In genomic region chr20:33719277-33719988, GRCh38 we compare ENCODE assay signal across 8 cellular contexts. TPM values are rescaled to one million over a fixed set of nuclear protein-coding genes. Genes with fewer than 3 reads are reported as not detected.
DNase-seq lines count a peak whose midpoint lies in the region; ATAC-seq and TF ChIP-seq lines count a peak whose summit lies in the region.

No MANE protein-coding gene starts in this region.

- no peak overlapping the region for H3K27ac Mint-ChIP-seq in neural progenitor cell

- ATAC-seq in HG02588 (IDR thresholded peaks at IDR 0.05; ENCODE audit: unreplicated experiment) (no peak), GM21717 (IDR thresholded peaks at IDR 0.05; ENCODE audit: unreplicated experiment) (no peak)

- peak overlapping the region; percentile 95 for H3K4me2 ChIP-seq in MM.1S (ENCODE audit: low read depth, low read length)
- peak overlapping the region; percentile 81 for H3K4me2 ChIP-seq in neural progenitor cell

- H3K4me3 ChIP-seq in MM.1S (ENCODE audit: low read length) = peak overlapping the region; percentile 92
- peak overlapping the region; percentile 86 to 98 for H3K4me3 ChIP-seq in duodenal mucosa (ENCODE audit: low read depth in 1 of 2, low read length in 2 of 2)
- H3K4me3 ChIP-seq in neural progenitor cell = peak overlapping the region; percentile 57

- H3K9me3 ChIP-seq in MM.1S (replicated peaks; ENCODE audit: insufficient read depth, low read length) = no peaks in the 10 kb centered on the region
- H3K9me3 ChIP-seq in duodenal mucosa (ENCODE audit: control insufficient read depth in 1 of 2, low read length in 2 of 2) = no peaks in the 10 kb centered on the region
- no peaks in the 10 kb centered on the region for H3K9me3 ChIP-seq in neural progenitor cell (ENCODE audit: low read depth)

- H3K36me3 ChIP-seq in MM.1S (replicated peaks; ENCODE audit: insufficient read depth, low read length) (no peaks in the 10 kb centered on the region), duodenal mucosa (ENCODE audit: control insufficient read depth in 1 of 2, insufficient read depth in 2 of 2, low read length in 2 of 2) (peaks cover 0 to 3% of the 10 kb centered on the region in 2 donors), neural progenitor cell (no peaks in the 10 kb centered on the region)

- H3K27ac ChIP-seq in MM.1S (ENCODE audit: low read length) = peak overlapping the region; percentile 33; the same call in 1 of the 2 replicates
- peak overlapping the region; percentile 37 for H3K27ac ChIP-seq in duodenal mucosa (ENCODE audit: low read depth, low read length)
- no peak overlapping the region for H3K27ac ChIP-seq in neural progenitor cell

- peak overlapping the region; percentile 98 for H2AFZ ChIP-seq in MM.1S (ENCODE audit: low read length)
- peak overlapping the region; percentile 95 for H2AFZ ChIP-seq in neural progenitor cell (replicated peaks)

- H3K4me1 ChIP-seq in MM.1S (ENCODE audit: low read length) = peaks cover 7% of the 10 kb centered on the region; the same call in 1 of the 2 replicates
- peaks cover 11 to 15% of the 10 kb centered on the region in 2 donors for H3K4me1 ChIP-seq in duodenal mucosa (ENCODE audit: control insufficient read depth in 1 of 2, insufficient read depth in 2 of 2, low read length in 2 of 2)
- peaks cover 5% of the 10 kb centered on the region for H3K4me1 ChIP-seq in neural progenitor cell

- H4K20me1 ChIP-seq in MM.1S (ENCODE audit: insufficient read depth, low read length) = no peaks in the 10 kb centered on the region
- H4K20me1 ChIP-seq in neural progenitor cell (ENCODE audit: low read depth) = no peaks in the 10 kb centered on the region

- H3K4me3 Mint-ChIP-seq in neural progenitor cell = peak overlapping the region; percentile 85

- H3K36me3 Mint-ChIP-seq in neural progenitor cell = no peaks in the 10 kb centered on the region

- POLR2A ChIA-PET in GM10248 (lab: Yijun Ruan, JAX) = interaction anchor here (0.8 kb wide), 1 partner anchor 13 kb away, joined by 3 read pairs; no protein-coding TSS in a partner anchor

- H3K79me2 ChIP-seq in MM.1S (ENCODE audit: low read length) = peaks cover 21% of the 10 kb centered on the region
- H3K79me2 ChIP-seq in neural progenitor cell (ENCODE audit: low read depth) = no peaks in the 10 kb centered on the region

- H3K27me3 ChIP-seq in MM.1S (replicated peaks; ENCODE audit: insufficient read depth, low read length) (no peaks in the 10 kb centered on the region), duodenal mucosa (ENCODE audit: control insufficient read depth in 1 of 2, insufficient read depth in 2 of 2, low read length in 2 of 2) (no peaks in the 10 kb centered on the region), neural progenitor cell (no peaks in the 10 kb centered on the region)

- no peaks in the 10 kb centered on the region for H3K9me2 ChIP-seq in MM.1S (replicated peaks; ENCODE audit: insufficient read depth, low read length)

- H3K27me3 Mint-ChIP-seq in neural progenitor cell (ENCODE audit: insufficient read depth, low read depth) = no peaks in the 10 kb centered on the region

- H3K4me1 Mint-ChIP-seq in neural progenitor cell = peaks cover 8% of the 10 kb centered on the region

- CTCF ChIA-PET in GM10248 (lab: Yijun Ruan, JAX) = interaction anchor here (0.9 to 1.8 kb wide), 4 partner anchors 13 to 288 kb away, joined by 3 to 11 read pairs (median 4); partner anchors contain the start of gene ZNF341

- TF ChIP-seq CTCF in MM.1S (IDR thresholded peaks at IDR 0.05; ENCODE audit: low read length) (no peak), neural progenitor cell (IDR thresholded peaks at IDR 0.05) (no peak), GM10248 (IDR thresholded peaks at IDR 0.05; ENCODE audit: control extremely low read depth, extremely low read depth, low read depth, missing control alignments) (no peak)

- H3K9ac ChIP-seq in MM.1S (ENCODE audit: low read length) (peak overlapping the region; percentile 71), duodenal mucosa (ENCODE audit: low read depth in 1 of 2, low read length in 2 of 2) (peak overlapping the region; percentile 82 to 95), neural progenitor cell (peak overlapping the region; percentile 10)

- DNase-seq in COLO668 (lab: John Stamatoyannopoulos, UW; ENCODE audit: unreplicated experiment) (peak; percentile 36), MM.1S (no peak), neural progenitor cell (ENCODE audit: low spot score) (no peak), DMS153 treated with DMSO at 0.1 percent for 48 hours (lab: John Stamatoyannopoulos, UW; ENCODE audit: unreplicated experiment) (no peak), GM10248 (ENCODE audit: extremely low spot score) (no peak)

- H3F3A ChIP-seq in MM.1S (ENCODE audit: insufficient read depth, low read length) = no peaks in the 10 kb centered on the region
- peaks cover 9% of the 10 kb centered on the region for H3F3A ChIP-seq in neural progenitor cell (ENCODE audit: low read depth)

- no peaks in the 10 kb centered on the region for H3K9me3 Mint-ChIP-seq in neural progenitor cell

RNA-seq across cellular contexts. Expression of gene PXMP4, which starts 0.7 kb away (rescaled TPM):
- total RNA-seq in neural progenitor cell (ENCODE audit: low replicate concordance) = 3.5 and 6.1 TPM in 2 replicates

RNA-seq across cellular contexts. Expression of gene ZNF341, which starts 12.4 kb away (rescaled TPM):
- total RNA-seq in neural progenitor cell (ENCODE audit: low replicate concordance) = 0.82 and 2.5 TPM in 2 replicates

RNA-seq across cellular contexts. Expression of gene E2F1, which starts 33.2 kb away (rescaled TPM):
- 9.7 and 29.7 TPM in 2 replicates for total RNA-seq in neural progenitor cell (ENCODE audit: low replicate concordance)

RNA-seq across cellular contexts. Expression of gene NECAB3, which starts 45.2 kb away (rescaled TPM):
- 19.2 and 40.2 TPM in 2 replicates for total RNA-seq in neural progenitor cell (ENCODE audit: low replicate concordance)

RNA-seq across cellular contexts. Expression of gene ACTL10, which starts 52.7 kb away (rescaled TPM):
- total RNA-seq in neural progenitor cell (ENCODE audit: low replicate concordance) = 0.19 TPM in 1 of 2 replicates, not detected in the other

Comparison
In these comparisons a context has a peak if more than half of its experiments do, and no peak if none do; other contexts are left out.
1. H3K9ac ChIP-seq: peak in every context shown above with its lines; median percentile 88 in duodenal mucosa; 71 in MM.1S; 10 in neural progenitor cell.